ENCODE assay signal across 12 cellular contexts in genomic region chr17:63113167-63113566, GRCh38.
A peak's percentile ranks its signal among the peaks of the same experiment; 100 is the strongest.
DNase-seq lines count a peak whose midpoint lies in the region; ATAC-seq and TF ChIP-seq lines count a peak whose summit lies in the region.
"Had no signal": no experiment of that assay in that cellular context is flagged by ENCODE, and none has a peak within 500 bp of the region (broad histone marks: within the 10 kb centered on the region; RNA-seq: fewer than 3 reads in every experiment).

No MANE protein-coding gene starts in this region.

- H3K27me3 ChIP-seq in mammary epithelial cell (ENCODE audit: insufficient read depth, low read length) (no peaks in the 10 kb centered on the region), OCI-LY1 (ENCODE audit: insufficient read depth, low read length) (no peaks in the 10 kb centered on the region), upper lobe of right lung (no peaks in the 10 kb centered on the region)
- H3K27me3 ChIP-seq: BLaER1 had no signal

- H3K4me1 Mint-ChIP-seq in MCF 10A (ENCODE audit: insufficient read depth, unreplicated experiment): no peaks in the 10 kb centered on the region
- no peaks in the 10 kb centered on the region for H3K4me1 Mint-ChIP-seq in activated CD8-positive, alpha-beta memory T cell treated with anti-CD3 and anti-CD28 coated beads, Interleukin-2, amount 10 ng/mL, durations not matched to agents 7 days and 5 days

- no peaks in the 10 kb centered on the region for H3K4me1 ChIP-seq in mammary epithelial cell (ENCODE audit: insufficient read depth, low read length)
- no peaks in the 10 kb centered on the region for H3K4me1 ChIP-seq in OCI-LY1 (ENCODE audit: insufficient read depth, low read length, severe bottlenecking)
- no peaks in the 10 kb centered on the region for H3K4me1 ChIP-seq in upper lobe of right lung
- H3K4me1 ChIP-seq: BLaER1 had no signal

- dilution Hi-C loops in mammary epithelial cell (cut with HindIII; ENCODE audit: low sequenced_read_pairs): no loop called here

- BruUV-seq in MCF 10A (replicated peaks; lab: Mats Ljungman, UMichigan) (no TSS peak), mammary epithelial cell (replicated peaks; lab: Mats Ljungman, UMichigan) (no TSS peak)

- H3K4me2 ChIP-seq in mammary epithelial cell (ENCODE audit: insufficient read depth, low read depth, low read length): no peak overlapping the region
- no peak overlapping the region for H3K4me2 ChIP-seq in OCI-LY1 (ENCODE audit: low read length)
- H3K4me2 ChIP-seq: BLaER1 had no signal

- intact Hi-C loops in MCF 10A (cut with micrococcal nuclease): no loop called here
- intact Hi-C loops in mammary epithelial cell (cut with micrococcal nuclease): no loop called here
- intact Hi-C loops in upper lobe of right lung (cut with DNase I): no loop called here

- no peak overlapping the region for H3K27ac Mint-ChIP-seq in MCF 10A (ENCODE audit: low read depth, unreplicated experiment)
- H3K27ac Mint-ChIP-seq in activated CD8-positive, alpha-beta memory T cell treated with anti-CD3 and anti-CD28 coated beads, Interleukin-2, amount 10 ng/mL, durations not matched to agents 7 days and 5 days: no peak overlapping the region
- H3K27ac Mint-ChIP-seq: T-cell had no signal

- H3K79me2 ChIP-seq in mammary epithelial cell (ENCODE audit: insufficient read depth, low read length) (peaks cover 72% of the 10 kb centered on the region), OCI-LY1 (ENCODE audit: insufficient read depth, low read length) (no peaks in the 10 kb centered on the region)

- H3K36me3 Mint-ChIP-seq in MCF 10A (ENCODE audit: insufficient read depth, unreplicated experiment): no peaks in the 10 kb centered on the region
- no peaks in the 10 kb centered on the region for H3K36me3 Mint-ChIP-seq in activated CD8-positive, alpha-beta memory T cell treated with anti-CD3 and anti-CD28 coated beads, Interleukin-2, amount 10 ng/mL, durations not matched to agents 7 days and 5 days

- ATAC-seq in upper lobe of right lung (no peak), GM21723 (IDR thresholded peaks at IDR 0.05; ENCODE audit: unreplicated experiment) (no peak)
- no peak for ATAC-seq in activated CD8-positive, alpha-beta memory T cell treated with anti-CD3 and anti-CD28 coated beads, Interleukin-2, amount 10 ng/mL, durations not matched to agents 7 days and 5 days
- ATAC-seq: T-cell had no signal

- CTCF ChIA-PET in MCF 10A (lab: Yijun Ruan, JAX): interaction anchor here (0.9 kb wide), 1 partner anchor 14 kb away, joined by 4 read pairs; no protein-coding TSS in a partner anchor
- CTCF ChIA-PET in mammary epithelial cell (lab: Charles Lee; ENCODE audit: low non-redundant PET): no interaction called here
- CTCF ChIA-PET in activated CD8-positive, alpha-beta memory T cell treated with anti-CD3 and anti-CD28 coated beads, Interleukin-2, amount 10 ng/mL, durations not matched to agents 7 days and 5 days (lab: Charles Lee): interaction anchor here (1.0 kb wide), 1 partner anchor 293 kb away, joined by 3 read pairs; no protein-coding TSS in a partner anchor

- H4K20me1 ChIP-seq in mammary epithelial cell (ENCODE audit: insufficient read depth, low read length) (no peaks in the 10 kb centered on the region), OCI-LY1 (ENCODE audit: insufficient read depth, low read length) (no peaks in the 10 kb centered on the region)
- H4K20me1 ChIP-seq: BLaER1 had no signal

- H3K9me3 ChIP-seq in mammary epithelial cell (replicated peaks; ENCODE audit: insufficient read depth, low read length) (no peaks in the 10 kb centered on the region), OCI-LY1 (ENCODE audit: low read length) (no peaks in the 10 kb centered on the region), upper lobe of right lung (no peaks in the 10 kb centered on the region)
- H3K9me3 ChIP-seq: BLaER1 had no signal

- no peak overlapping the region for H3K4me3 Mint-ChIP-seq in MCF 10A (ENCODE audit: unreplicated experiment)
- no peak overlapping the region for H3K4me3 Mint-ChIP-seq in activated CD8-positive, alpha-beta memory T cell treated with anti-CD3 and anti-CD28 coated beads, Interleukin-2, amount 10 ng/mL, durations not matched to agents 7 days and 5 days
- H3K4me3 Mint-ChIP-seq: T-cell had no signal

- TF ChIP-seq CTCF in MCF 10A (IDR thresholded peaks at IDR 0.05; ENCODE audit: unreplicated experiment): no peak
- peak in 1 of 2 donors; percentile 13 for TF ChIP-seq CTCF in mammary epithelial cell (conservative IDR thresholded peaks at IDR 0.05 in 1 of 2, IDR thresholded peaks at IDR 0.05 in 1 of 2; ENCODE audit: extremely low read depth in 1 of 2, insufficient read depth in 1 of 2, low read depth in 1 of 2, low read length in 2 of 2)
- peak; percentile 29; the same call in 1 of the 2 replicates for TF ChIP-seq CTCF in OCI-LY1 (IDR thresholded peaks at IDR 0.05; ENCODE audit: low read length)
- TF ChIP-seq CTCF in fibroblast of the aortic adventitia (IDR thresholded peaks at IDR 0.05; ENCODE audit: insufficient read depth, low read length): no peak
- peak; percentile 30 for TF ChIP-seq CTCF in upper lobe of right lung (IDR thresholded peaks at IDR 0.05)

- H3K9me2 ChIP-seq in OCI-LY1 (ENCODE audit: low read depth, low read length): no peaks in the 10 kb centered on the region

- H3K9me3 Mint-ChIP-seq in MCF 10A (ENCODE audit: unreplicated experiment): no peaks in the 10 kb centered on the region
- H3K9me3 Mint-ChIP-seq in activated CD8-positive, alpha-beta memory T cell treated with anti-CD3 and anti-CD28 coated beads, Interleukin-2, amount 10 ng/mL, durations not matched to agents 7 days and 5 days (ENCODE audit: low read depth): no peaks in the 10 kb centered on the region
- H3K9me3 Mint-ChIP-seq: T-cell had no signal

- POLR2A ChIA-PET in MCF 10A (lab: Yijun Ruan, JAX): no interaction called here

- H3K4me3 ChIP-seq in mammary epithelial cell (replicated peaks in 1 of 3; ENCODE audit: insufficient read depth in 1 of 3, low read depth in 2 of 3, low read length in 3 of 3) (no peak overlapping the region), OCI-LY1 (ENCODE audit: low read depth, low read length, poor library complexity, severe bottlenecking) (no peak overlapping the region), fibroblast of the aortic adventitia (ENCODE audit: low read depth, low read length) (no peak overlapping the region), upper lobe of right lung (no peak overlapping the region)
- H3K4me3 ChIP-seq: BLaER1 had no signal

- no peak overlapping the region for H2AFZ ChIP-seq in mammary epithelial cell (ENCODE audit: low read depth, low read length)
- no peak overlapping the region for H2AFZ ChIP-seq in OCI-LY1 (ENCODE audit: low read length)

- DNase-seq in MCF 10A (ENCODE audit: unreplicated experiment) (peak; percentile 10), mammary epithelial cell (no peak), fibroblast of the aortic adventitia (ENCODE audit: low read depth) (peak; percentile 16), upper lobe of right lung (no peak)
- no peak for DNase-seq in activated CD8-positive, alpha-beta memory T cell treated with anti-CD3 and anti-CD28 coated beads, Interleukin-2, amount 10 ng/mL, durations not matched to agents 7 days and 5 days
- DNase-seq in activated naive CD4-positive, alpha-beta T cell treated with Interleukin-2 at 50 U/mL for 16 hours: no peak
- DNase-seq: foreskin fibroblast; stimulated activated CD4-positive, alpha-beta T cell treated with anti-CD3 and anti-CD28 coated beads, Interleukin-15, amount 100 ng/mL, for 24 hours; T-cell had no signal

- in situ Hi-C loops in mammary epithelial cell (cut with MboI; ENCODE audit: low sequenced_read_pairs in 2 of 2): no loop called here

- H3K36me3 ChIP-seq in mammary epithelial cell (ENCODE audit: insufficient read depth, low read length): no peaks in the 10 kb centered on the region
- no peaks in the 10 kb centered on the region for H3K36me3 ChIP-seq in OCI-LY1 (ENCODE audit: insufficient read depth, low read length)
- H3K36me3 ChIP-seq in upper lobe of right lung: no peaks in the 10 kb centered on the region
- H3K36me3 ChIP-seq: BLaER1 had no signal

- 98% methylated on average over 4 of the region's 4 CpGs for WGBS in mammary epithelial cell (ENCODE audit: low coverage, missing lambda C conversion rate)

- H3F3A ChIP-seq in OCI-LY1 (ENCODE audit: insufficient read depth, low read length): no peaks in the 10 kb centered on the region

- no peak overlapping the region for H3K9ac ChIP-seq in mammary epithelial cell (ENCODE audit: insufficient read depth, low read length)
- H3K9ac ChIP-seq in OCI-LY1 (ENCODE audit: low read length): no peak overlapping the region
- H3K9ac ChIP-seq: BLaER1 had no signal

- H3K27ac ChIP-seq in mammary epithelial cell (ENCODE audit: insufficient read depth, low read depth, low read length): no peak overlapping the region
- H3K27ac ChIP-seq in OCI-LY1 (ENCODE audit: low read depth, low read length, poor library complexity, severe bottlenecking): no peak overlapping the region
- no peak overlapping the region for H3K27ac ChIP-seq in upper lobe of right lung
- H3K27ac ChIP-seq: BLaER1 had no signal

- no peaks in the 10 kb centered on the region for H3K27me3 Mint-ChIP-seq in MCF 10A (ENCODE audit: insufficient read depth, unreplicated experiment)
- H3K27me3 Mint-ChIP-seq in activated CD8-positive, alpha-beta memory T cell treated with anti-CD3 and anti-CD28 coated beads, Interleukin-2, amount 10 ng/mL, durations not matched to agents 7 days and 5 days: no peaks in the 10 kb centered on the region
- H3K27me3 Mint-ChIP-seq: T-cell had no signal

Comparison
In these comparisons a context has a peak if more than half of its experiments do, and no peak if none do; other contexts are left out.
1. DNase-seq: peak in MCF 10A (single experiment) and fibroblast of the aortic adventitia (single experiment); none in mammary epithelial cell (single experiment), upper lobe of right lung (single experiment), activated CD8-positive, alpha-beta memory T cell treated with anti-CD3 and anti-CD28 coated beads, Interleukin-2, amount 10 ng/mL, durations not matched to agents 7 days and 5 days (single experiment) and activated naive CD4-positive, alpha-beta T cell treated with Interleukin-2 at 50 U/mL for 16 hours (single experiment).
2. CTCF ChIP-seq: peak in OCI-LY1 (single experiment) and upper lobe of right lung (single experiment); none in MCF 10A (single experiment) and fibroblast of the aortic adventitia (single experiment).